Comparison of ENCODE assay signal across 28 cellular contexts in genomic region chr7:91826377-91826776, GRCh38. TPM values are rescaled to one million over a fixed set of nuclear protein-coding genes. Genes with fewer than 3 reads are reported as not detected.
DNase-seq lines count a peak whose midpoint lies in the region; ATAC-seq, FAIRE-seq and TF ChIP-seq lines count a peak whose summit lies in the region.
"Had no signal": no experiment of that assay in that cellular context is flagged by ENCODE, and none has a peak within 500 bp of the region (broad histone marks: within the 10 kb centered on the region; RNA-seq: fewer than 3 reads in every experiment).

No MANE protein-coding gene starts in this region.

- no peaks in the 10 kb centered on the region for H3K79me2 ChIP-seq in astrocyte (ENCODE audit: insufficient read depth, low read length)

- H3K9me3 Mint-ChIP-seq in astrocyte (ENCODE audit: unreplicated experiment), result no peaks in the 10 kb centered on the region
- H3K9me3 Mint-ChIP-seq: activated naive CD4-positive, alpha-beta T cell treated with anti-CD3 and anti-CD28 coated beads, Interleukin-2, amount 10 ng/mL, durations not matched to agents 7 days and 5 days; WTC11 had no signal

- no peak for FAIRE-seq in astrocyte (lab: Jason Lieb, UNC)
- FAIRE-seq: keratinocyte, pancreas had no signal

- no peak for TF ChIP-seq CTCF in astrocyte (IDR thresholded peaks at IDR 0.05; ENCODE audit: insufficient read depth, low read depth, low read length)

- H3K27ac Mint-ChIP-seq in astrocyte (ENCODE audit: unreplicated experiment), result no peak overlapping the region
- H3K27ac Mint-ChIP-seq: activated CD4-positive, alpha-beta memory T cell treated with anti-CD3 and anti-CD28 coated beads for 36 hours; activated naive CD4-positive, alpha-beta T cell treated with anti-CD3 and anti-CD28 coated beads, Interleukin-2, amount 10 ng/mL, durations not matched to agents 7 days and 5 days; CD8-positive, alpha-beta T cell; memory B cell; natural killer cell; WTC11 had no signal

- no peak overlapping the region for H3K4me3 Mint-ChIP-seq in astrocyte (ENCODE audit: unreplicated experiment)
- H3K4me3 Mint-ChIP-seq: activated CD4-positive, alpha-beta memory T cell treated with anti-CD3 and anti-CD28 coated beads for 36 hours; activated naive CD4-positive, alpha-beta T cell treated with anti-CD3 and anti-CD28 coated beads, Interleukin-2, amount 10 ng/mL, durations not matched to agents 7 days and 5 days; CD8-positive, alpha-beta T cell; memory B cell; natural killer cell; WTC11 had no signal

- no peak overlapping the region for H3K9ac ChIP-seq in astrocyte (ENCODE audit: low read length)

- no peaks in the 10 kb centered on the region for H3K9me3 ChIP-seq in astrocyte (ENCODE audit: insufficient read depth, low read depth, low read length)
- H3K9me3 ChIP-seq: HAP-1, pancreas, SJSA1 had no signal

- no peaks in the 10 kb centered on the region for H3K4me1 ChIP-seq in astrocyte (ENCODE audit: insufficient read depth, low read length)
- H3K4me1 ChIP-seq: ascending aorta, HAP-1, pancreas, SJSA1 had no signal

- no peak overlapping the region for H3K27ac ChIP-seq in astrocyte (ENCODE audit: low read depth, low read length)
- H3K27ac ChIP-seq: ascending aorta, pancreas, SJSA1 had no signal

- no peaks in the 10 kb centered on the region for H4K20me1 ChIP-seq in astrocyte (ENCODE audit: insufficient read depth, low read length)

- no peaks in the 10 kb centered on the region for H3K27me3 ChIP-seq in astrocyte (ENCODE audit: insufficient read depth, low read length)
- H3K27me3 ChIP-seq: ascending aorta, pancreas had no signal

- H3K4me2 ChIP-seq in astrocyte (ENCODE audit: low read length), result no peak overlapping the region

- no peak for TF ChIP-seq RAD21 in Ishikawa (IDR thresholded peaks at IDR 0.05; ENCODE audit: low read depth)

- ATAC-seq in GM21619 (IDR thresholded peaks at IDR 0.05; ENCODE audit: unreplicated experiment), result no peak
- ATAC-seq: CD8-positive, alpha-beta T cell; natural killer cell; pancreas; sciatic nerve; stimulated activated naive CD8-positive, alpha-beta T cell treated with anti-CD3 and anti-CD28 coated beads, Interleukin-15, Interleukin-2, amounts not matched to agents 100 U/mL and 50 U/mL, for 24 hours; WTC11 had no signal

- TF ChIP-seq EP300 in Ishikawa (IDR thresholded peaks at IDR 0.05; ENCODE audit: borderline replicate concordance), result no peak

- DNase-seq in EH (ENCODE audit: low read depth) (peak; percentile 53), astrocyte (ENCODE audit: low read depth) (peak; percentile 64), kidney tubule cell (ENCODE audit: low spot score) (peak; percentile 62), NCI-H226 (no peak), NCI-H526 treated with DMSO at 0.1 percent for 48 hours (lab: John Stamatoyannopoulos, UW) (no peak)
- no peak for DNase-seq in NK-92 treated with Interleukin-12 subunit alpha and Interleukin-12 subunit beta, amount 100 ng/mL, for 24 hours (lab: John Stamatoyannopoulos, UW)
- DNase-seq: activated CD4-positive, alpha-beta memory T cell treated with anti-CD3 and anti-CD28 coated beads for 36 hours; activated naive CD4-positive, alpha-beta T cell treated with anti-CD3 and anti-CD28 coated beads, Interleukin-2, amount 10 ng/mL, durations not matched to agents 7 days and 5 days; activated T-cell treated with anti-CD3 and anti-CD28 coated beads, Interleukin-2, amount 50 U/mL, for 1 hour; CD8-positive, alpha-beta T cell; DMS79 treated with DMSO at 0.1 percent for 48 hours; natural killer cell; NCI-H2081; NCI-H526; OCI-M1; pancreas; stimulated activated naive CD8-positive, alpha-beta T cell treated with anti-CD3 and anti-CD28 coated beads, Interleukin-15, Interleukin-2, amounts not matched to agents 100 U/mL and 50 U/mL, for 24 hours; T-helper 2 cell; trophoblast cell had no signal

- no peak overlapping the region for H3K4me3 ChIP-seq in astrocyte (ENCODE audit: insufficient read depth, low read depth, low read length)
- H3K4me3 ChIP-seq: ascending aorta, HAP-1, pancreas, SJSA1 had no signal

- H3K36me3 ChIP-seq in astrocyte (ENCODE audit: insufficient read depth, low read length), result no peaks in the 10 kb centered on the region
- H3K36me3 ChIP-seq: ascending aorta, HAP-1, pancreas, SJSA1 had no signal

- H3K4me1 Mint-ChIP-seq in astrocyte (ENCODE audit: low read depth, unreplicated experiment), result peaks cover 6% of the 10 kb centered on the region
- H3K4me1 Mint-ChIP-seq: activated naive CD4-positive, alpha-beta T cell treated with anti-CD3 and anti-CD28 coated beads, Interleukin-2, amount 10 ng/mL, durations not matched to agents 7 days and 5 days; natural killer cell; WTC11 had no signal

- no peak overlapping the region for H2AFZ ChIP-seq in astrocyte (ENCODE audit: low read depth, low read length)

- no peaks in the 10 kb centered on the region for H3K36me3 Mint-ChIP-seq in astrocyte (ENCODE audit: low read depth, unreplicated experiment)
- H3K36me3 Mint-ChIP-seq: activated naive CD4-positive, alpha-beta T cell treated with anti-CD3 and anti-CD28 coated beads, Interleukin-2, amount 10 ng/mL, durations not matched to agents 7 days and 5 days; WTC11 had no signal

- H3K27me3 Mint-ChIP-seq in astrocyte (ENCODE audit: low read depth, unreplicated experiment), result no peaks in the 10 kb centered on the region
- H3K27me3 Mint-ChIP-seq: activated CD4-positive, alpha-beta memory T cell treated with anti-CD3 and anti-CD28 coated beads for 36 hours; activated naive CD4-positive, alpha-beta T cell treated with anti-CD3 and anti-CD28 coated beads, Interleukin-2, amount 10 ng/mL, durations not matched to agents 7 days and 5 days; memory B cell had no signal

TF ChIP-seq in Ishikawa, 13 proteins besides CTCF, POLR2A, EP300 and RAD21:
- TF ChIP-seq TAF1 (IDR thresholded peaks at IDR 0.05; ENCODE audit: low read depth), result no peak
- 0 out of 2 replicates have a peak, but pooled peaks have one; percentile 7 for TF ChIP-seq TEAD4 (IDR thresholded peaks at IDR 0.05)
- TF ChIP-seq TCF12 (IDR thresholded peaks at IDR 0.05; ENCODE audit: low read depth), result no peak
- no peak for TF ChIP-seq EGR1 (IDR thresholded peaks at IDR 0.05)

RNA-seq across cellular contexts. Expression of gene MTERF1, which starts 54.1 kb away (rescaled TPM):
- total RNA-seq in astrocyte, result 10.9 and 12.3 TPM in 2 replicates

Comparison
In these comparisons a context has a peak if more than half of its experiments do, and no peak if none do; other contexts are left out.
1. DNase-seq: peak in EH (single experiment), astrocyte (single experiment) and kidney tubule cell (single experiment); none in NK-92 treated with Interleukin-12 subunit alpha and Interleukin-12 subunit beta, amount 100 ng/mL, for 24 hours (single experiment), NCI-H226 (single experiment) and NCI-H526 treated with DMSO at 0.1 percent for 48 hours (single experiment).